Comparison of ENCODE assay signal across 27 cellular contexts in the genomic region with DNA sequence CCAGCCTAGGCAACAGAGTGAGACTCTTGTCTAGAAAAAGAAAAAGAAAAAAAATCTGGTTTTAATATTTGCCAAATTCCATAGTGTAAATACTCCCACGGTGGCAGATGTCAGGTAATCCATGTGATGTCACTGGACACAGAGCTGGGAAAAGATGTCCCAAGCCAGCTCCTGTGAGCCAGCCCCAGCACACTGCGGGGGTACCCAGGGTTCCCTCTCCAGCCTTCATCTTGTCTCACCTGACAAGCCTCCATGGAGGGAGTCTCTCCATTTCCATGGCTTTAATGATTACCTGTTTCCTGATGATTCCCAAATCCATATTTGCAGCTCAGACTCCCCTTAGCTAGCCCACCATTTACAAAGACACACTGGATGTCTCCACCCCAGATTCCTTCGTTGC. TPM values are rescaled to one million over a fixed set of nuclear protein-coding genes. Genes with fewer than 3 reads are reported as not detected.
DNase-seq lines count a peak whose midpoint lies in the region; ATAC-seq and TF ChIP-seq lines count a peak whose summit lies in the region.
"Had no signal": no experiment of that assay in that cellular context is flagged by ENCODE, and none has a peak within 500 bp of the region (broad histone marks: within the 10 kb centered on the region; RNA-seq: fewer than 3 reads in every experiment).

No MANE protein-coding gene starts in this region.

- DNase-seq in AG20443 (ENCODE audit: low spot score), result peak; percentile 3
- peak; percentile 22 for DNase-seq in D341Med (ENCODE audit: low spot score)
- DNase-seq in iPS-NIHi11 (ENCODE audit: low spot score), result peak; percentile 4
- DNase-seq in osteocyte (ENCODE audit: extremely low spot score, unreplicated experiment), result peak; percentile 66
- DNase-seq in KG1 (lab: John Stamatoyannopoulos, UW), result no peak
- no peak for DNase-seq in EL
- DNase-seq in T1000 (lab: John Stamatoyannopoulos, UW), result no peak
- DNase-seq: GM23248, H7, Kasumi-1, MV-4-11, NCI-H1105, NCI-H146, NCI-H2029, NCI-H446, NCI-H526, NCI-H82, Right ventricle myocardium superior, RPMI8226 had no signal

- no peaks in the 10 kb centered on the region for H3K36me3 Mint-ChIP-seq in osteocyte (ENCODE audit: unreplicated experiment)

- H3K9me3 Mint-ChIP-seq in osteocyte (ENCODE audit: unreplicated experiment), result no peaks in the 10 kb centered on the region

- H3K4me3 Mint-ChIP-seq in osteocyte (ENCODE audit: unreplicated experiment), result no peak overlapping the region
- H3K4me3 Mint-ChIP-seq: B cell had no signal

- TF ChIP-seq CTCF in osteocyte (IDR thresholded peaks at IDR 0.05), result no peak

- no peak for ATAC-seq in SK-N-SH treated with all-trans-retinoic acid at 6 μM for 48 hours
- ATAC-seq: A549, HepG2 had no signal

- no peaks in the 10 kb centered on the region for H3K4me1 Mint-ChIP-seq in osteocyte (ENCODE audit: unreplicated experiment)

- H3K27me3 Mint-ChIP-seq in osteocyte (ENCODE audit: unreplicated experiment), result no peaks in the 10 kb centered on the region

- no peak overlapping the region for H3K27ac Mint-ChIP-seq in osteocyte (ENCODE audit: unreplicated experiment)
- H3K27ac Mint-ChIP-seq: B cell had no signal

TF ChIP-seq in SK-N-SH treated with all-trans-retinoic acid at 6 μM for 48 hours, 23 proteins besides CTCF, POLR2A, EP300 and RAD21:
- TF ChIP-seq RARB (CRISPR knock-in tag; IDR thresholded peaks at IDR 0.05) (no peak), ISL1 (CRISPR knock-in tag; IDR thresholded peaks at IDR 0.05) (no peak), PPARA (CRISPR knock-in tag; IDR thresholded peaks at IDR 0.05; ENCODE audit: borderline replicate concordance) (no peak), CSDC2 (CRISPR knock-in tag; IDR thresholded peaks at IDR 0.05) (no peak), SNAI2 (CRISPR knock-in tag; IDR thresholded peaks at IDR 0.05) (no peak), OSR1 (CRISPR knock-in tag; IDR thresholded peaks at IDR 0.05) (no peak), CREB5 (CRISPR knock-in tag; IDR thresholded peaks at IDR 0.05; ENCODE audit: low read depth) (no peak), GLIS3 (CRISPR knock-in tag; IDR thresholded peaks at IDR 0.05) (no peak)
- TF ChIP-seq, protein P1, sequence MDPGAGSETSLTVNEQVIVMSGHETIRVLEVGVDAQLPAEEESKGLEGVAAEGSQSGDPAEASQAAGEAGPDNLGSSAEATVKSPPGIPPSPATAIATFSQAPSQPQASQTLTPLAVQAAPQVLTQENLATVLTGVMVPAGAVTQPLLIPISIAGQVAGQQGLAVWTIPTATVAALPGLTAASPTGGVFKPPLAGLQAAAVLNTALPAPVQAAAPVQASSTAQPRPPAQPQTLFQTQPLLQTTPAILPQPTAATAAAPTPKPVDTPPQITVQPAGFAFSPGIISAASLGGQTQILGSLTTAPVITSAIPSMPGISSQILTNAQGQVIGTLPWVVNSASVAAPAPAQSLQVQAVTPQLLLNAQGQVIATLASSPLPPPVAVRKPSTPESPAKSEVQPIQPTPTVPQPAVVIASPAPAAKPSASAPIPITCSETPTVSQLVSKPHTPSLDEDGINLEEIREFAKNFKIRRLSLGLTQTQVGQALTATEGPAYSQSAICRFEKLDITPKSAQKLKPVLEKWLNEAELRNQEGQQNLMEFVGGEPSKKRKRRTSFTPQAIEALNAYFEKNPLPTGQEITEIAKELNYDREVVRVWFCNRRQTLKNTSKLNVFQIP (CRISPR knock-in tag; IDR thresholded peaks at IDR 0.05; ENCODE audit: borderline replicate concordance, low read depth), result no peak

RNA-seq across cellular contexts. Expression of gene CD300LB, which starts 4.6 kb away (rescaled TPM):
- total RNA-seq in osteocyte, result not detected in 2 replicates
- total RNA-seq: G401, GM23248, H7, HepG2, HT1080, M059J, SJSA1 had no signal

RNA-seq across cellular contexts. Expression of gene CD300C, which starts 19.2 kb away (rescaled TPM):
- total RNA-seq in osteocyte, result not detected in 2 replicates
- total RNA-seq: G401, H7, HepG2, SJSA1 had no signal

RNA-seq across cellular contexts. Expression of gene CD300H, which starts 40.6 kb away (rescaled TPM):
- not detected in 2 replicates for total RNA-seq in osteocyte
- total RNA-seq: B cell, G401, GM23248, H7, HepG2, HT1080, M059J, Right ventricle myocardium superior, SJSA1 had no signal

Comparison
In these comparisons a context has a peak if more than half of its experiments do, and no peak if none do; other contexts are left out.
1. DNase-seq: peak in AG20443 (single experiment), D341Med (single experiment), iPS-NIHi11 (single experiment) and osteocyte (single experiment); none in KG1 (single experiment), EL (single experiment) and T1000 (single experiment).